ENCODE assay signal across 29 cellular contexts in the genomic region with DNA sequence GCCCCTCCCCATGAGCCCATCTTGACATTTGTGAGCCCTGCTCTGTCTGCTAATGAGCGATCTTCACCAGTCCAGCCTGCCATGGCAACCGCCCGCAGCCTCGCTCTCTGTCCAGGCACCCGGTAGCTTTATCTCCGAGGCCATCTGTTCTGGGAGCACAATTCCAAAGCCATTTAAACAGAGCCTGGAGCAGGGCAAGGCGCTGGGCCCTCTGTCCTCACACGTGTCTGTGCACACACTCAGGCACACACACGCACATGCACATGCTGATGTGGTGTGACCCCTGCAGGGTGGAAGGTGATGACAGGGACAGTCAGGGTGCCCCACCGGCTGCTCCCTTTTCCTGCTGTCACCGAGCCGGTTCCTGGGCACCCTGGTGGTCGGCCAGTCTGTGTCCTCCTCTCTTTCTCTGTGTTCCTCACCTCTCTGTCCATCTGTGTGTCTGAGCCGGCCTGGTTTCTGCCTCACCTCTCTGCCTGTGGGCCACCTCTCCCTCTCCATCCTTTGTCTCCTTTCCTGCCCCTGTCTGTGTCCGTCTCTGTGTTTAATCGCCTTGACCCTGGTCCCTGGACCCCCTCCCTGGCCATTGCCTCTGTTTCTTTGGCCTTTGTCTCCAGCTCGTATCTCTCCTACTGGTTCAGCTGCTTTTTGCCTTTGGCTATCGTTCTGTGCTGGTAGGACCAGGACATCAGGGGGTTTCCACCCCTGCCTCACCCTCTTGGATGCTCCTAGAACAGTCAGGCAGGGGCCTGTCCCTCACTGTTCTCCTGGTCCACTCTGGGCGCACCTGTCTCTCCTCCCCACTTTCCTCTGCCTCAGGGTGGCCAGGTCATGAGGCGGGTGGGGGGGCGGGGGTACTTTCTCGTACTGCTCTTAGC. TPM values are rescaled to one million over a fixed set of nuclear protein-coding genes. Genes with fewer than 3 reads are reported as not detected.
DNase-seq lines count a peak whose midpoint lies in the region; ATAC-seq, FAIRE-seq and TF ChIP-seq lines count a peak whose summit lies in the region.
"Had no signal": no experiment of that assay in that cellular context is flagged by ENCODE, and none has a peak within 500 bp of the region (broad histone marks: within the 10 kb centered on the region; RNA-seq: fewer than 3 reads in every experiment).

No MANE protein-coding gene starts in this region.

- H3K4me3 ChIP-seq in SK-N-SH (ENCODE audit: low read depth in 2 of 2, low read length in 1 of 2), result no peak overlapping the region
- no peak overlapping the region for H3K4me3 ChIP-seq in HepG2 (replicated peaks in 1 of 3; ENCODE audit: insufficient read depth in 1 of 3, low read depth in 2 of 3, low read length in 3 of 3)
- H3K4me3 ChIP-seq: heart left ventricle, MG63, uterus had no signal

- H3K79me2 ChIP-seq in SK-N-SH (ENCODE audit: insufficient read depth) (no peaks in the 10 kb centered on the region), HepG2 (ENCODE audit: insufficient read depth, low read length) (no peaks in the 10 kb centered on the region)

- H3K36me3 ChIP-seq in SK-N-SH (replicated peaks in 1 of 2; ENCODE audit: control insufficient read depth in 1 of 2, insufficient read depth in 2 of 2, low read length in 1 of 2) (no peaks in the 10 kb centered on the region), HepG2 (replicated peaks in 1 of 2; ENCODE audit: control insufficient read depth in 1 of 2, insufficient read depth in 2 of 2, low read length in 2 of 2) (no peaks in the 10 kb centered on the region)
- H3K36me3 ChIP-seq: heart left ventricle, MG63, uterus had no signal

- BruUV-seq in HepG2 (replicated peaks; lab: Mats Ljungman, UMichigan), result no TSS peak

- H3K27me3 ChIP-seq in SK-N-SH (ENCODE audit: insufficient read depth), result no peaks in the 10 kb centered on the region
- H3K27me3 ChIP-seq in HepG2 (ENCODE audit: control insufficient read depth in 1 of 2, insufficient read depth in 2 of 2, low read length in 2 of 2), result peaks cover 20 to 41% of the 10 kb centered on the region in 2 experiments

- no peak for FAIRE-seq in HepG2 (lab: Jason Lieb, UNC)
- FAIRE-seq: GM19239 had no signal

- peaks cover 5 to 7% of the 10 kb centered on the region in 2 donors for H3K27me3 Mint-ChIP-seq in natural killer cell treated with Interleukin-12 subunit alpha and Interleukin-12 subunit beta and Interleukin-15 and Interleukin-18, amount 100 ng/mL, for 72 hours
- H3K27me3 Mint-ChIP-seq in natural killer cell (ENCODE audit: low read depth in 2 of 2), result peaks cover 0 to 9% of the 10 kb centered on the region in 2 donors
- H3K27me3 Mint-ChIP-seq in WTC11 (ENCODE audit: low read depth), result peaks cover 5% of the 10 kb centered on the region; the same call in 1 of the 2 replicates

- no peak for ATAC-seq in natural killer cell treated with Interleukin-12 subunit alpha and Interleukin-12 subunit beta and Interleukin-15 and Interleukin-18, amount 100 ng/mL, for 72 hours
- ATAC-seq in natural killer cell (no peak), HepG2 (no peak; the same call in 2 of the 3 replicates), WTC11 (no peak)
- ATAC-seq: heart left ventricle had no signal

- 38% methylated on average over 19 of the region's 22 CpGs for WGBS in SK-N-SH (ENCODE audit: low lambda C conversion rate)
- WGBS in HepG2 (ENCODE audit: low lambda C conversion rate), result 17% methylated on average over 22 of the region's 22 CpGs

- H4K20me1 ChIP-seq in SK-N-SH (ENCODE audit: insufficient read depth), result no peaks in the 10 kb centered on the region
- no peaks in the 10 kb centered on the region; the same call in 1 of the 2 replicates for H4K20me1 ChIP-seq in HepG2 (ENCODE audit: insufficient read depth, low read length)

- H3K4me1 ChIP-seq in SK-N-SH (ENCODE audit: control insufficient read depth in 1 of 2, insufficient read depth in 2 of 2, low read depth in 1 of 2, low read length in 1 of 2) (peaks cover 0 to 60% of the 10 kb centered on the region in 2 experiments; a peak in 1 of 4 replicates), HepG2 (ENCODE audit: insufficient read depth, low read length) (peaks cover 33% of the 10 kb centered on the region; the same call in 1 of the 2 replicates)
- H3K4me1 ChIP-seq: heart left ventricle, uterus had no signal

- CTCF ChIA-PET in SK-N-SH (lab: Yijun Ruan, JAX) (interaction anchor here (0.6 to 3.5 kb wide), 9 partner anchors 10 to 96 kb away, joined by 3 to 14 read pairs (median 4); partner anchors contain the start of gene RGS19), HepG2 (lab: Yijun Ruan, JAX; ENCODE audit: low intra/inter-chr PET ratio, low total read pairs) (no interaction called here), WTC11 (lab: Charles Lee) (interaction anchor here (1.4 to 1.9 kb wide), 3 partner anchors 53 to 71 kb away, joined by 5 to 10 read pairs (median 5); partner anchors contain the start of gene LKAAEAR1)

- peak; percentile 48 for DNase-seq in natural killer cell treated with Interleukin-12 subunit alpha and Interleukin-12 subunit beta and Interleukin-15 and Interleukin-18, amount 100 ng/mL, for 72 hours (ENCODE audit: low spot score)
- no peak for DNase-seq in natural killer cell
- DNase-seq in SK-N-SH, result peak; percentile 92
- no peak for DNase-seq in HepG2 (ENCODE audit: low spot score)
- DNase-seq in WTC11 (ENCODE audit: low spot score), result no peak
- DNase-seq in stimulated activated CD4-positive, alpha-beta T cell treated with anti-CD3 and anti-CD28 coated beads, Interleukin-4, amount 100 ng/mL, for 1 hour, result no peak
- DNase-seq in activated CD8-positive, alpha-beta memory T cell treated with anti-CD3 and anti-CD28 coated beads for 24 hours, result no peak
- DNase-seq: activated B cell treated with CpG ODN at 0.5 μM for 24 hours; activated CD4-positive, alpha-beta memory T cell treated with anti-CD3 and anti-CD28 coated beads for 36 hours; Calu3; effector CD4-positive, alpha-beta T cell; erythroblast; mammary epithelial cell; MG63; NCI-H1694; NCI-H748 treated with DMSO at 0.1 percent for 48 hours; occipital lobe; stimulated activated CD4-positive, alpha-beta T cell treated with anti-CD3 and anti-CD28 coated beads, Interleukin-2, amount 100 ng/mL, for 48 hours; stimulated activated naive CD4-positive, alpha-beta T cell; T-helper 9 cell; uterus had no signal

- no peak overlapping the region for H3K4me2 ChIP-seq in SK-N-SH
- no peak overlapping the region for H3K4me2 ChIP-seq in HepG2 (ENCODE audit: low read depth, low read length)

- no peaks in the 10 kb centered on the region for H3K36me3 Mint-ChIP-seq in natural killer cell treated with Interleukin-12 subunit alpha and Interleukin-12 subunit beta and Interleukin-15 and Interleukin-18, amount 100 ng/mL, for 72 hours
- H3K36me3 Mint-ChIP-seq in natural killer cell, result no peaks in the 10 kb centered on the region
- H3K36me3 Mint-ChIP-seq in WTC11, result no peaks in the 10 kb centered on the region
- H3K36me3 Mint-ChIP-seq: activated CD4-positive, alpha-beta memory T cell treated with anti-CD3 and anti-CD28 coated beads for 36 hours had no signal

- TF ChIP-seq EP300 in SK-N-SH (IDR thresholded peaks at IDR 0.05; ENCODE audit: borderline replicate concordance in 1 of 2, low read depth in 1 of 2, low read length in 1 of 2) (peak in 1 of 2 experiments; percentile 78; a peak in 2 of 4 replicates), HepG2 (IDR thresholded peaks at IDR 0.05; ENCODE audit: low read depth in 2 of 2, low read length in 2 of 2) (no peak), HepG2 (CRISPR knock-in tag; IDR thresholded peaks at IDR 0.05; ENCODE audit: borderline replicate concordance) (no peak)

- in situ Hi-C loops in HepG2 (cut with HindIII; ENCODE audit: extremely low pct_ligation_motif_present, low pct_unique_long_range_greater_than_20kb), result no loop called here

- POLR2A ChIA-PET in SK-N-SH (lab: Yijun Ruan, JAX) (interaction anchor here (1.0 to 3.5 kb wide), 5 partner anchors 9 to 106 kb away, joined by 3 to 13 read pairs (median 6); no protein-coding TSS in a partner anchor), HepG2 (lab: Yijun Ruan, JAX) (no interaction called here), WTC11 (lab: Charles Lee) (interaction anchor here (0.6 kb wide), 1 partner anchor 155 kb away, joined by 3 read pairs; no protein-coding TSS in a partner anchor)

- no peaks in the 10 kb centered on the region for H3K9me3 ChIP-seq in SK-N-SH
- no peaks in the 10 kb centered on the region for H3K9me3 ChIP-seq in HepG2 (ENCODE audit: low read length)
- H3K9me3 ChIP-seq: heart left ventricle, MG63, uterus had no signal

- TF ChIP-seq POLR2A in HepG2 (IDR thresholded peaks at IDR 0.05; ENCODE audit: insufficient read depth in 1 of 2, low read depth in 2 of 2, low read length in 2 of 2), result no peak

- TF ChIP-seq CTCF in natural killer cell (IDR thresholded peaks at IDR 0.05), result no peak
- no peak for TF ChIP-seq CTCF in SK-N-SH (IDR thresholded peaks at IDR 0.05)
- TF ChIP-seq CTCF in HepG2 (CRISPR knock-in tag; IDR thresholded peaks at IDR 0.05), result no peak
- no peak for TF ChIP-seq CTCF in WTC11 (IDR thresholded peaks at IDR 0.05)

- H3K4me3 Mint-ChIP-seq in natural killer cell treated with Interleukin-12 subunit alpha and Interleukin-12 subunit beta and Interleukin-15 and Interleukin-18, amount 100 ng/mL, for 72 hours, result no peak overlapping the region
- no peak overlapping the region for H3K4me3 Mint-ChIP-seq in natural killer cell
- no peak overlapping the region for H3K4me3 Mint-ChIP-seq in WTC11
- H3K4me3 Mint-ChIP-seq: activated B cell treated with CpG ODN at 0.5 μM for 24 hours; activated CD4-positive, alpha-beta memory T cell treated with anti-CD3 and anti-CD28 coated beads for 36 hours had no signal

- no peaks in the 10 kb centered on the region for H3K9me3 Mint-ChIP-seq in natural killer cell treated with Interleukin-12 subunit alpha and Interleukin-12 subunit beta and Interleukin-15 and Interleukin-18, amount 100 ng/mL, for 72 hours
- no peaks in the 10 kb centered on the region for H3K9me3 Mint-ChIP-seq in natural killer cell
- no peaks in the 10 kb centered on the region for H3K9me3 Mint-ChIP-seq in WTC11
- H3K9me3 Mint-ChIP-seq: activated B cell treated with CpG ODN at 0.5 μM for 24 hours; activated CD4-positive, alpha-beta memory T cell treated with anti-CD3 and anti-CD28 coated beads for 36 hours; activated T-helper 2 cell treated with anti-CD3 and anti-CD28 coated beads, Interferon-gamma antibody, Interleukin-2, Interleukin-4, amounts not matched to agents 10 μg/mL and 5 μg/mL and 100 μg/mL, durations not matched to agents 14 hours and 24 hours and 36 hours had no signal

- no peaks in the 10 kb centered on the region for H3K9me2 ChIP-seq in SK-N-SH

- H3K9ac ChIP-seq in SK-N-SH (no peak overlapping the region), HepG2 (ENCODE audit: insufficient read depth, low read depth, low read length) (no peak overlapping the region)

- peaks cover 4 to 7% of the 10 kb centered on the region in 2 donors for H3K4me1 Mint-ChIP-seq in natural killer cell treated with Interleukin-12 subunit alpha and Interleukin-12 subunit beta and Interleukin-15 and Interleukin-18, amount 100 ng/mL, for 72 hours (ENCODE audit: low read depth in 2 of 2)
- H3K4me1 Mint-ChIP-seq in natural killer cell (no peaks in the 10 kb centered on the region), WTC11 (peaks cover 45% of the 10 kb centered on the region)
- H3K4me1 Mint-ChIP-seq: activated B cell treated with CpG ODN at 0.5 μM for 24 hours had no signal

- H2AFZ ChIP-seq in SK-N-SH (ENCODE audit: low read depth), result no peak overlapping the region
- no peak overlapping the region for H2AFZ ChIP-seq in HepG2 (ENCODE audit: low read length)

- intact Hi-C loops in natural killer cell (cut with micrococcal nuclease), result no loop called here
- intact Hi-C loops in HepG2 (cut with micrococcal nuclease; ENCODE audit: unreplicated experiment), result no loop called here

- H3F3A ChIP-seq in SK-N-SH (replicated peaks; ENCODE audit: insufficient read depth), result no peaks in the 10 kb centered on the region

- TF ChIP-seq RAD21 in SK-N-SH (IDR thresholded peaks at IDR 0.05; ENCODE audit: low read length) (peak; percentile 9; the same call in 1 of the 2 replicates), HepG2 (CRISPR knock-in tag; IDR thresholded peaks at IDR 0.05) (no peak)

- H3K27ac Mint-ChIP-seq in natural killer cell treated with Interleukin-12 subunit alpha and Interleukin-12 subunit beta and Interleukin-15 and Interleukin-18, amount 100 ng/mL, for 72 hours, result no peak overlapping the region
- no peak overlapping the region for H3K27ac Mint-ChIP-seq in natural killer cell
- no peak overlapping the region for H3K27ac Mint-ChIP-seq in WTC11
- H3K27ac Mint-ChIP-seq: activated B cell treated with CpG ODN at 0.5 μM for 24 hours; activated CD4-positive, alpha-beta memory T cell treated with anti-CD3 and anti-CD28 coated beads for 36 hours; activated T-helper 2 cell treated with anti-CD3 and anti-CD28 coated beads, Interferon-gamma antibody, Interleukin-2, Interleukin-4, amounts not matched to agents 10 μg/mL and 5 μg/mL and 100 μg/mL, durations not matched to agents 14 hours and 24 hours and 36 hours had no signal

- H3K27ac ChIP-seq in SK-N-SH (ENCODE audit: low read depth in 2 of 2, low read length in 1 of 2) (peak overlapping the region in 1 of 2 experiments; percentile 92; a peak in 2 of 4 replicates), HepG2 (ENCODE audit: extremely low read length, insufficient read depth, low read length) (no peak overlapping the region)
- H3K27ac ChIP-seq: C4-2B, heart left ventricle, RWPE1, uterus had no signal

RNA-seq across cellular contexts. Expression of gene MYT1, which starts 8.8 kb away (rescaled TPM):
- total RNA-seq in natural killer cell treated with Interleukin-12 subunit alpha and Interleukin-12 subunit beta and Interleukin-15 and Interleukin-18, amount 100 ng/mL, for 72 hours, result not detected
- total RNA-seq in natural killer cell, result not detected
- polyA plus RNA-seq in SK-N-SH (2012; rRNA removed), result 0.10 and 0.23 TPM in 2 replicates
- polyA plus RNA-seq in SK-N-SH (2012; cell fraction: cytosol; rRNA removed), result 0.08 and 0.41 TPM in 2 replicates
- polyA plus RNA-seq in SK-N-SH (2012; cell fraction: nucleus; rRNA removed), result 0.31 and 0.52 TPM in 2 replicates
- 0.42 and 0.58 TPM in 2 replicates for total RNA-seq in HepG2 (2016; rRNA removed; fragmentation: Illumina TruSeq; extraction: Trizol)
- 0.10 TPM in 1 of 2 replicates, not detected in the other for total RNA-seq in HepG2 (2016; cell fraction: cytosol; rRNA removed; fragmentation: Illumina TruSeq; extraction: Trizol; ENCODE audit: low read depth)
- total RNA-seq in HepG2 (2016; cell fraction: insoluble cytoplasmic fraction; rRNA removed; fragmentation: Illumina TruSeq; extraction: Trizol), result 0.12 and 0.30 TPM in 2 replicates
- total RNA-seq in HepG2 (2016; cell fraction: membrane; rRNA removed; fragmentation: Illumina TruSeq; extraction: Trizol), result 0.07 and 0.34 TPM in 2 replicates
- 0.88 and 1.2 TPM in 2 replicates for total RNA-seq in HepG2 (2016; cell fraction: nucleus; rRNA removed; fragmentation: Illumina TruSeq; extraction: Trizol)
- 2.5 and 3.2 TPM in 2 replicates for polyA plus RNA-seq in HepG2 (2011; rRNA removed)
- 1.5 TPM in 2 replicates for polyA plus RNA-seq in HepG2 (2011; cell fraction: cytosol; rRNA removed)
- polyA plus RNA-seq in HepG2 (2011; cell fraction: nucleus; rRNA removed), result 3.2 and 3.4 TPM in 2 replicates
- polyA plus RNA-seq in HepG2 (2012), result 1.0 and 1.6 TPM in 2 replicates
- polyA plus RNA-seq in HepG2 (2016; cell fraction: cytosol; fragmentation: Illumina TruSeq; extraction: Trizol; ENCODE audit: low read depth), result 0.15 TPM in 1 of 2 replicates, not detected in the other
- polyA plus RNA-seq in HepG2 (2016; cell fraction: insoluble cytoplasmic fraction; fragmentation: Illumina TruSeq; extraction: Trizol; ENCODE audit: low read depth), result 0.27 and 0.67 TPM in 2 replicates
- 0.15 and 0.27 TPM in 2 replicates for polyA plus RNA-seq in HepG2 (2016; cell fraction: membrane; fragmentation: Illumina TruSeq; extraction: Trizol; ENCODE audit: low read depth)
- 1.2 and 2.9 TPM in 2 replicates for polyA plus RNA-seq in HepG2 (2016; cell fraction: nucleus; fragmentation: Illumina TruSeq; extraction: Trizol; ENCODE audit: insufficient read depth, low read depth)
- polyA minus RNA-seq in HepG2 (2011; rRNA and poly(A)+ RNA removed; ENCODE audit: low replicate concordance), result 1.4 TPM in 1 of 2 replicates, not detected in the other
- polyA minus RNA-seq in HepG2 (2011; cell fraction: cytosol; rRNA and poly(A)+ RNA removed), result 0.20 and 0.70 TPM in 2 replicates
- polyA minus RNA-seq in HepG2 (2011; cell fraction: nucleus; rRNA and poly(A)+ RNA removed), result 1.8 and 3.6 TPM in 2 replicates
- total RNA-seq in WTC11 (2021), result 1.9 to 4.3 TPM (median 2.0 TPM) in 3 replicates
- total RNA-seq: activated CD4-positive, alpha-beta memory T cell treated with anti-CD3 and anti-CD28 coated beads for 36 hours; activated T-helper 2 cell treated with anti-CD3 and anti-CD28 coated beads, Interferon-gamma antibody, Interleukin-2, Interleukin-4, amounts not matched to agents 10 μg/mL and 5 μg/mL and 100 μg/mL, durations not matched to agents 14 hours and 24 hours and 36 hours; fibroblast of villous mesenchyme; mammary epithelial cell had no signal

RNA-seq across cellular contexts. Expression of gene NPBWR2, which starts 48.1 kb away (rescaled TPM):
- not detected for total RNA-seq in natural killer cell treated with Interleukin-12 subunit alpha and Interleukin-12 subunit beta and Interleukin-15 and Interleukin-18, amount 100 ng/mL, for 72 hours
- total RNA-seq in natural killer cell (not detected), HepG2 (2016; rRNA removed; fragmentation: Illumina TruSeq; extraction: Trizol) (not detected in 2 replicates), WTC11 (2021) (not detected in 3 replicates)
- polyA plus RNA-seq in SK-N-SH (2012; rRNA removed) (not detected in 2 replicates), HepG2 (2011; rRNA removed) (not detected in 2 replicates)
- not detected in 2 replicates for polyA plus RNA-seq in SK-N-SH (2012; cell fraction: cytosol; rRNA removed)
- not detected in 2 replicates for polyA plus RNA-seq in SK-N-SH (2012; cell fraction: nucleus; rRNA removed)
- total RNA-seq in HepG2 (2016; cell fraction: cytosol; rRNA removed; fragmentation: Illumina TruSeq; extraction: Trizol; ENCODE audit: low read depth), result not detected in 2 replicates
- not detected in 2 replicates for total RNA-seq in HepG2 (2016; cell fraction: insoluble cytoplasmic fraction; rRNA removed; fragmentation: Illumina TruSeq; extraction: Trizol)
- not detected in 2 replicates for total RNA-seq in HepG2 (2016; cell fraction: membrane; rRNA removed; fragmentation: Illumina TruSeq; extraction: Trizol)
- total RNA-seq in HepG2 (2016; cell fraction: nucleus; rRNA removed; fragmentation: Illumina TruSeq; extraction: Trizol), result not detected in 2 replicates
- polyA plus RNA-seq in HepG2 (2011; cell fraction: cytosol; rRNA removed), result not detected in 2 replicates
- not detected in 2 replicates for polyA plus RNA-seq in HepG2 (2011; cell fraction: nucleus; rRNA removed)
- not detected in 2 replicates for polyA plus RNA-seq in HepG2 (2012)
- polyA plus RNA-seq in HepG2 (2016; cell fraction: cytosol; fragmentation: Illumina TruSeq; extraction: Trizol; ENCODE audit: low read depth), result not detected in 2 replicates
- not detected in 2 replicates for polyA plus RNA-seq in HepG2 (2016; cell fraction: insoluble cytoplasmic fraction; fragmentation: Illumina TruSeq; extraction: Trizol; ENCODE audit: low read depth)
- polyA plus RNA-seq in HepG2 (2016; cell fraction: membrane; fragmentation: Illumina TruSeq; extraction: Trizol; ENCODE audit: low read depth), result not detected in 2 replicates
- not detected in 2 replicates for polyA plus RNA-seq in HepG2 (2016; cell fraction: nucleus; fragmentation: Illumina TruSeq; extraction: Trizol; ENCODE audit: insufficient read depth, low read depth)
- polyA minus RNA-seq in HepG2 (2011; rRNA and poly(A)+ RNA removed; ENCODE audit: low replicate concordance), result not detected in 2 replicates
- not detected in 2 replicates for polyA minus RNA-seq in HepG2 (2011; cell fraction: cytosol; rRNA and poly(A)+ RNA removed)
- polyA minus RNA-seq in HepG2 (2011; cell fraction: nucleus; rRNA and poly(A)+ RNA removed), result not detected in 2 replicates
- total RNA-seq: activated B cell treated with CpG ODN at 0.5 μM for 24 hours; activated CD4-positive, alpha-beta memory T cell treated with anti-CD3 and anti-CD28 coated beads for 36 hours; activated T-helper 2 cell treated with anti-CD3 and anti-CD28 coated beads, Interferon-gamma antibody, Interleukin-2, Interleukin-4, amounts not matched to agents 10 μg/mL and 5 μg/mL and 100 μg/mL, durations not matched to agents 14 hours and 24 hours and 36 hours; Calu3; fibroblast of villous mesenchyme; heart left ventricle; mammary epithelial cell; occipital lobe; renal cortical epithelial cell; temporal lobe; uterus had no signal
- polyA plus RNA-seq: heart left ventricle, mammary epithelial cell had no signal

Comparison
In these comparisons a context has a peak if more than half of its experiments do, and no peak if none do; other contexts are left out.
1. DNase-seq: peak in natural killer cell treated with Interleukin-12 subunit alpha and Interleukin-12 subunit beta and Interleukin-15 and Interleukin-18, amount 100 ng/mL, for 72 hours (single experiment) and SK-N-SH (single experiment); none in natural killer cell (single experiment), HepG2 (single experiment), WTC11 (single experiment), stimulated activated CD4-positive, alpha-beta T cell treated with anti-CD3 and anti-CD28 coated beads, Interleukin-4, amount 100 ng/mL, for 1 hour (single experiment) and activated CD8-positive, alpha-beta memory T cell treated with anti-CD3 and anti-CD28 coated beads for 24 hours (single experiment).